In genomic region chr3:104715972-104716371, GRCh38 we compare ENCODE assay signal across 17 cellular contexts.
"Had no signal": no experiment of that assay in that cellular context is flagged by ENCODE, and none has a peak within 500 bp of the region (broad histone marks: within the 10 kb centered on the region; RNA-seq: fewer than 3 reads in every experiment).

No MANE protein-coding gene starts in this region.

- ATAC-seq: foreskin keratinocyte; gastroesophageal sphincter; heart right ventricle; left cardiac atrium; left lung; left ventricle myocardium superior; lower lobe of right lung; naive thymus-derived CD4-positive, alpha-beta T cell had no signal

- H3K36me3 ChIP-seq: esophagus muscularis mucosa, gastroesophageal sphincter, heart right ventricle, left lung, lower lobe of right lung had no signal

- H3K27ac Mint-ChIP-seq: naive thymus-derived CD4-positive, alpha-beta T cell had no signal

- H3K4me1 ChIP-seq: esophagus muscularis mucosa, foreskin keratinocyte, heart right ventricle, left lung, lower lobe of right lung had no signal

- H3K36me3 Mint-ChIP-seq: naive thymus-derived CD4-positive, alpha-beta T cell had no signal

- H3K9me3 ChIP-seq: esophagus muscularis mucosa, gastroesophageal sphincter, heart right ventricle, left lung, lower lobe of right lung had no signal

- H3K27ac ChIP-seq: coronary artery, dorsolateral prefrontal cortex, esophagus muscularis mucosa, foreskin keratinocyte, gastroesophageal sphincter, heart right ventricle, left lung, lower lobe of right lung had no signal

- H3K27me3 ChIP-seq: dorsolateral prefrontal cortex, esophagus muscularis mucosa, foreskin keratinocyte, gastroesophageal sphincter, heart right ventricle, left lung had no signal

- DNase-seq: dermis blood vessel endothelial cell; dorsolateral prefrontal cortex; effector CD4-positive, alpha-beta T cell; effector memory CD4-positive, alpha-beta T cell; foreskin keratinocyte; heart right ventricle; hippocampal formation; left cardiac atrium; left lung; left ventricle myocardium superior; lower lobe of right lung; mesenchymal stem cell; midbrain; naive thymus-derived CD4-positive, alpha-beta T cell had no signal

- H3K4me3 ChIP-seq: coronary artery, dorsolateral prefrontal cortex, esophagus muscularis mucosa, gastroesophageal sphincter, heart right ventricle, left lung, lower lobe of right lung had no signal

- H3K4me1 Mint-ChIP-seq: naive thymus-derived CD4-positive, alpha-beta T cell had no signal

- H3K4me3 Mint-ChIP-seq: naive thymus-derived CD4-positive, alpha-beta T cell had no signal
